Comparison of ENCODE assay signal across 8 cellular contexts in genomic region chr20:37902504-37903313, GRCh38. TPM values are rescaled to one million over a fixed set of nuclear protein-coding genes. Genes with fewer than 3 reads are reported as not detected.
DNase-seq lines count a peak whose midpoint lies in the region; ATAC-seq and TF ChIP-seq lines count a peak whose summit lies in the region.

A gene with protein sequence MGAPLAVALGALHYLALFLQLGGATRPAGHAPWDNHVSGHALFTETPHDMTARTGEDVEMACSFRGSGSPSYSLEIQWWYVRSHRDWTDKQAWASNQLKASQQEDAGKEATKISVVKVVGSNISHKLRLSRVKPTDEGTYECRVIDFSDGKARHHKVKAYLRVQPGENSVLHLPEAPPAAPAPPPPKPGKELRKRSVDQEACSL (plus strand): TSS chr20:37903127. CDS start chr20:37903351, 224 bp downstream.

- no peak for DNase-seq in AG04449 (ENCODE audit: low read depth, low spot score)
- DNase-seq in GM20000 (ENCODE audit: low spot score), result peak; percentile 64
- no peak for DNase-seq in activated T-helper 1 cell treated with anti-CD3 and anti-CD28 coated beads, Interleukin-12 subunit alpha, Interleukin-12 subunit beta, Interleukin-2, Interleukin-4 antibody, amounts not matched to agents 30 ng/mL and 10 ng/mL and 1 ng/mL, durations not matched to agents 14 hours and 24 hours and 36 hours (ENCODE audit: low spot score)
- peak in 37 of 42 donors; percentile 22 to 73 (median 52) for DNase-seq in head of caudate nucleus
- DNase-seq in prostate gland (ENCODE audit: low spot score), result no peak
- DNase-seq in medulla oblongata (ENCODE audit: extremely low spot score), result no peak
- no peak for DNase-seq in RKO (ENCODE audit: low spot score)

- no peak for TF ChIP-seq CTCF in AG04449 (IDR thresholded peaks at IDR 0.05; ENCODE audit: insufficient read depth, low read length, missing control alignments)
- TF ChIP-seq CTCF in GM20000 (IDR thresholded peaks at IDR 0.05; ENCODE audit: extremely low read depth, missing control alignments), result no peak
- no peak for TF ChIP-seq CTCF in prostate gland (IDR thresholded peaks at IDR 0.05)

- H3K27me3 Mint-ChIP-seq in activated T-helper 1 cell treated with anti-CD3 and anti-CD28 coated beads, Interleukin-12 subunit alpha, Interleukin-12 subunit beta, Interleukin-2, Interleukin-4 antibody, amounts not matched to agents 30 ng/mL and 10 ng/mL and 1 ng/mL, durations not matched to agents 14 hours and 24 hours and 36 hours (ENCODE audit: insufficient read depth), result peaks cover 55% of the 10 kb centered on the region

- H3K9me3 ChIP-seq in prostate gland, result no peaks in the 10 kb centered on the region

- peak within 1 kb of the TSS; percentile 67 for H3K4me3 Mint-ChIP-seq in activated T-helper 1 cell treated with anti-CD3 and anti-CD28 coated beads, Interleukin-12 subunit alpha, Interleukin-12 subunit beta, Interleukin-2, Interleukin-4 antibody, amounts not matched to agents 30 ng/mL and 10 ng/mL and 1 ng/mL, durations not matched to agents 14 hours and 24 hours and 36 hours

- no peaks in the 10 kb centered on the region for H3K36me3 ChIP-seq in prostate gland

- H3K4me1 ChIP-seq in prostate gland (replicated peaks), result peaks cover 4% of the 10 kb centered on the region

- H3K4me1 Mint-ChIP-seq in activated T-helper 1 cell treated with anti-CD3 and anti-CD28 coated beads, Interleukin-12 subunit alpha, Interleukin-12 subunit beta, Interleukin-2, Interleukin-4 antibody, amounts not matched to agents 30 ng/mL and 10 ng/mL and 1 ng/mL, durations not matched to agents 14 hours and 24 hours and 36 hours (ENCODE audit: low read depth), result peaks cover 15% of the 10 kb centered on the region

- H3K4me3 ChIP-seq in AG04449 (ENCODE audit: low read depth, low read length) (peak within 1 kb of the TSS; percentile 47), prostate gland (peak within 1 kb of the TSS; percentile 30 to 45)

- CTCF ChIA-PET in AG04449 (lab: Yijun Ruan, JAX), result interaction anchor here (0.7 to 1.7 kb wide), 5 partner anchors 9 to 341 kb away, joined by 3 to 9 read pairs (median 3); no protein-coding TSS in a partner anchor

- H3K36me3 Mint-ChIP-seq in activated T-helper 1 cell treated with anti-CD3 and anti-CD28 coated beads, Interleukin-12 subunit alpha, Interleukin-12 subunit beta, Interleukin-2, Interleukin-4 antibody, amounts not matched to agents 30 ng/mL and 10 ng/mL and 1 ng/mL, durations not matched to agents 14 hours and 24 hours and 36 hours (ENCODE audit: low read depth), result peaks cover 2% of the 10 kb centered on the region

- H3K9me3 Mint-ChIP-seq in activated T-helper 1 cell treated with anti-CD3 and anti-CD28 coated beads, Interleukin-12 subunit alpha, Interleukin-12 subunit beta, Interleukin-2, Interleukin-4 antibody, amounts not matched to agents 30 ng/mL and 10 ng/mL and 1 ng/mL, durations not matched to agents 14 hours and 24 hours and 36 hours, result no peaks in the 10 kb centered on the region

- WGBS in prostate gland, result 8% methylated on average over 54 of the region's 71 CpGs

- TF ChIP-seq POLR2A in prostate gland (IDR thresholded peaks at IDR 0.05), result no peak

- ATAC-seq in HG02870 (IDR thresholded peaks at IDR 0.05; ENCODE audit: unreplicated experiment), result no peak

- POLR2A ChIA-PET in AG04449 (lab: Yijun Ruan, JAX), result no interaction called here

- no peak within 1 kb of the TSS for H3K27ac ChIP-seq in prostate gland

- peak within 1 kb of the TSS; percentile 52 for H3K27ac Mint-ChIP-seq in activated T-helper 1 cell treated with anti-CD3 and anti-CD28 coated beads, Interleukin-12 subunit alpha, Interleukin-12 subunit beta, Interleukin-2, Interleukin-4 antibody, amounts not matched to agents 30 ng/mL and 10 ng/mL and 1 ng/mL, durations not matched to agents 14 hours and 24 hours and 36 hours

- intact Hi-C loops in activated T-helper 1 cell treated with anti-CD3 and anti-CD28 coated beads, Interleukin-12 subunit alpha, Interleukin-12 subunit beta, Interleukin-2, Interleukin-4 antibody, amounts not matched to agents 30 ng/mL and 10 ng/mL and 1 ng/mL, durations not matched to agents 14 hours and 24 hours and 36 hours (cut with micrococcal nuclease), result loop anchor here (5.0 kb wide), 1 partner anchor 90 kb away; no protein-coding TSS in a partner anchor
- intact Hi-C loops in head of caudate nucleus (cut with DNase I) (no loop called here), prostate gland (cut with DNase I) (loop anchor here (5.0 kb wide), 1 partner anchor 90 kb away; no protein-coding TSS in a partner anchor)

- H3K27me3 ChIP-seq in prostate gland (replicated peaks; ENCODE audit: insufficient read depth), result no peaks in the 10 kb centered on the region

RNA-seq across cellular contexts. Expression of the gene that starts here (rescaled TPM):
- total RNA-seq in activated T-helper 1 cell treated with anti-CD3 and anti-CD28 coated beads, Interleukin-12 subunit alpha, Interleukin-12 subunit beta, Interleukin-2, Interleukin-4 antibody, amounts not matched to agents 30 ng/mL and 10 ng/mL and 1 ng/mL, durations not matched to agents 14 hours and 24 hours and 36 hours, result 0.29 TPM in 1 of 2 replicates, not detected in the other
- 10 to 100 TPM; 31.3 to 69.5 TPM for total RNA-seq in prostate gland

Comparison
In these comparisons a context has a peak if more than half of its experiments do, and no peak if none do; other contexts are left out.
1. RNA of the gene that starts here (total RNA-seq): 31.3 to 69.5 TPM in prostate gland; 0.29 TPM in activated T-helper 1 cell treated with anti-CD3 and anti-CD28 coated beads, Interleukin-12 subunit alpha, Interleukin-12 subunit beta, Interleukin-2, Interleukin-4 antibody, amounts not matched to agents 30 ng/mL and 10 ng/mL and 1 ng/mL, durations not matched to agents 14 hours and 24 hours and 36 hours; every median in the first group is over 10 times any median in the second.
2. DNase-seq: peak in GM20000 (single experiment) and head of caudate nucleus (37 of 42); none in AG04449 (single experiment), activated T-helper 1 cell treated with anti-CD3 and anti-CD28 coated beads, Interleukin-12 subunit alpha, Interleukin-12 subunit beta, Interleukin-2, Interleukin-4 antibody, amounts not matched to agents 30 ng/mL and 10 ng/mL and 1 ng/mL, durations not matched to agents 14 hours and 24 hours and 36 hours (single experiment), prostate gland (single experiment), medulla oblongata (single experiment) and RKO (single experiment).